19 cellular contexts compared by ENCODE assay signal in the genomic region with DNA sequence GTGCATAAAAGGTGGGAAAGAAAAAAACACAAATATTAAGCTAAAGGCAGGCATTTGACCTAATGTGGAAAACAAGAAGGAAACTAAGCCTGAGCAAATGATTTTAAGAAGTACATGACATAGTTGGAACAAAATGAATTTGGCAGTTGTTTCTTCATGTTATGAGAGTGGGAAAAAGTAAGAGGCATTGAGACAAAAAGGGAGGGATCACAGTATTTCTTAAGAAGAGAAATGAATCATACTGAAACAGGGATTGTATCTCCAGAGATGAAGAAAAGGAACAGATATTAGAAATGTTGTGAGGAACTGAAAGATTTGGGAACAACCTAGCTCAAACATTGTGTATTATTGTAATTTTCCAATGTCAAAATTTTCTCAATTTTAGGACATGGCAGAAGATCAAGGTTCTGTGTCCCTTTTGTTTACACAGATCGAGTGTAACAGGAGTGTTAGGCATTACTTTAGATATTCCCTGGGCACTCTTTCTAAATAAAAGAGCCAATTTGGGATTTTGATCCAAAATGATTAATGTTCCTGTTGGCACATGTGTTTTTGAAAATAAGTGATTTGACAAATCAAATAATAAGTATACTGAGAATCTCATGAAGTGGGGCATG.
A peak's percentile ranks its signal among the peaks of the same experiment; 100 is the strongest.
DNase-seq lines count a peak whose midpoint lies in the region; ATAC-seq and TF ChIP-seq lines count a peak whose summit lies in the region.
"Had no signal": no experiment of that assay in that cellular context is flagged by ENCODE, and none has a peak within 500 bp of the region (broad histone marks: within the 10 kb centered on the region; RNA-seq: fewer than 3 reads in every experiment).

No MANE protein-coding gene starts in this region.

- H3K27ac Mint-ChIP-seq in stimulated activated effector memory CD8-positive, alpha-beta T cell treated with anti-CD3 and anti-CD28 coated beads, Interleukin-12 subunit alpha, Interleukin-12 subunit beta, amount 100 ng/mL, for 72 hours, result no peak overlapping the region
- H3K27ac Mint-ChIP-seq in nephron progenitor cell, result no peak overlapping the region
- H3K27ac Mint-ChIP-seq: natural killer cell had no signal

- no peaks in the 10 kb centered on the region for H3F3A ChIP-seq in PC-9 (ENCODE audit: insufficient read depth, low read depth)

- H3K27me3 ChIP-seq in BJ (ENCODE audit: control insufficient read depth, insufficient read depth, low read length), result no peaks in the 10 kb centered on the region
- H3K27me3 ChIP-seq in PC-9 (ENCODE audit: insufficient read depth, low read depth), result no peaks in the 10 kb centered on the region
- H3K27me3 ChIP-seq: uterus had no signal

- no peaks in the 10 kb centered on the region for H3K27me3 Mint-ChIP-seq in nephron progenitor cell (ENCODE audit: low read depth, poor library complexity)

- no peaks in the 10 kb centered on the region for H3K9me3 ChIP-seq in PC-9 (ENCODE audit: insufficient read depth, low read depth)
- H3K9me3 ChIP-seq: lower lobe of right lung, uterus had no signal

- no peaks in the 10 kb centered on the region for H4K20me1 ChIP-seq in PC-9 (ENCODE audit: insufficient read depth)

- no peaks in the 10 kb centered on the region for H3K79me2 ChIP-seq in PC-9 (ENCODE audit: low read depth)

- no peak for ATAC-seq in stimulated activated effector memory CD8-positive, alpha-beta T cell treated with anti-CD3 and anti-CD28 coated beads, Interleukin-12 subunit alpha, Interleukin-12 subunit beta, amount 100 ng/mL, for 72 hours
- ATAC-seq: K562, lower lobe of right lung, natural killer cell, PC-3 had no signal

- H3K4me3 ChIP-seq in BJ (ENCODE audit: low read depth, low read length) (no peak overlapping the region), PC-9 (no peak overlapping the region), epithelial cell of esophagus (ENCODE audit: low read length) (no peak overlapping the region)
- H3K4me3 ChIP-seq: K562, lower lobe of right lung, uterus had no signal

- H3K9me3 Mint-ChIP-seq in stimulated activated effector memory CD8-positive, alpha-beta T cell treated with anti-CD3 and anti-CD28 coated beads, Interleukin-12 subunit alpha, Interleukin-12 subunit beta, amount 100 ng/mL, for 72 hours, result peaks cover 5% of the 10 kb centered on the region
- H3K9me3 Mint-ChIP-seq in nephron progenitor cell, result no peaks in the 10 kb centered on the region
- H3K9me3 Mint-ChIP-seq: natural killer cell had no signal

- H3K4me2 ChIP-seq in PC-9, result no peak overlapping the region

- BruUV-seq in PC-9 (replicated peaks; lab: Mats Ljungman, UMichigan), result no TSS peak

- CTCF ChIA-PET in BJ (lab: Yijun Ruan, JAX), result no interaction called here
- CTCF ChIA-PET in PC-9 (lab: Charles Lee), result no interaction called here

- H3K36me3 Mint-ChIP-seq in stimulated activated effector memory CD8-positive, alpha-beta T cell treated with anti-CD3 and anti-CD28 coated beads, Interleukin-12 subunit alpha, Interleukin-12 subunit beta, amount 100 ng/mL, for 72 hours, result no peaks in the 10 kb centered on the region
- no peaks in the 10 kb centered on the region for H3K36me3 Mint-ChIP-seq in nephron progenitor cell (ENCODE audit: low read depth)
- H3K36me3 Mint-ChIP-seq: natural killer cell had no signal

- peak overlapping the region; percentile 58; the same call in 1 of the 2 replicates for H2AFZ ChIP-seq in PC-9

- TF ChIP-seq CTCF in BJ (IDR thresholded peaks at IDR 0.05; ENCODE audit: insufficient read depth, low read depth, low read length) (no peak), PC-9 (conservative IDR thresholded peaks at IDR 0.05) (no peak), epithelial cell of esophagus (IDR thresholded peaks at IDR 0.05; ENCODE audit: insufficient read depth, low read depth, low read length, missing control alignments) (no peak), nephron progenitor cell (IDR thresholded peaks at IDR 0.05) (no peak)

- no peak overlapping the region for H3K27ac ChIP-seq in PC-9
- H3K27ac ChIP-seq: lower lobe of right lung had no signal

- no peaks in the 10 kb centered on the region for H3K4me1 Mint-ChIP-seq in stimulated activated effector memory CD8-positive, alpha-beta T cell treated with anti-CD3 and anti-CD28 coated beads, Interleukin-12 subunit alpha, Interleukin-12 subunit beta, amount 100 ng/mL, for 72 hours
- H3K4me1 Mint-ChIP-seq in nephron progenitor cell, result no peaks in the 10 kb centered on the region
- H3K4me1 Mint-ChIP-seq: natural killer cell had no signal

- no peaks in the 10 kb centered on the region for H3K36me3 ChIP-seq in BJ (ENCODE audit: control insufficient read depth, insufficient read depth, low read length)
- H3K36me3 ChIP-seq in PC-9 (ENCODE audit: low read depth), result no peaks in the 10 kb centered on the region
- H3K36me3 ChIP-seq: uterus had no signal

- H3K9me2 ChIP-seq in PC-9 (ENCODE audit: insufficient read depth), result no peaks in the 10 kb centered on the region

- DNase-seq in BJ (ENCODE audit: low read depth), result peak; percentile 9
- DNase-seq in PC-9, result no peak
- peak; percentile 61 for DNase-seq in epithelial cell of esophagus (ENCODE audit: low read depth)
- DNase-seq in myocyte (ENCODE audit: low read depth), result peak; percentile 18
- DNase-seq in NK-92 treated with Interleukin-12 subunit alpha and Interleukin-12 subunit beta, amount 100 ng/mL, for 24 hours (lab: John Stamatoyannopoulos, UW), result no peak
- no peak for DNase-seq in stimulated activated CD4-positive, alpha-beta T cell treated with anti-CD3 and anti-CD28 coated beads, Interleukin-4, amount 100 ng/mL, for 24 hours
- no peak for DNase-seq in stimulated activated effector memory CD8-positive, alpha-beta T cell treated with anti-CD3 and anti-CD28 coated beads, Interleukin-12 subunit alpha, Interleukin-12 subunit beta, amount 100 ng/mL, for 72 hours (ENCODE audit: low spot score in 2 of 2)
- no peak for DNase-seq in nephron progenitor cell
- DNase-seq: activated CD4-positive, CD25-positive, alpha-beta regulatory T cell; activated naive CD4-positive, alpha-beta T cell treated with Interleukin-2 at 50 U/mL for 16 hours; lower lobe of right lung; natural killer cell; NCI-H1436; NCI-H226; PC-3; retina; stimulated activated CD4-positive, alpha-beta T cell treated with anti-CD3 and anti-CD28 coated beads, Interleukin-4, amount 100 ng/mL, for 1 hour; uterus had no signal

- H3K4me1 ChIP-seq in PC-9 (replicated peaks; ENCODE audit: insufficient read depth), result no peaks in the 10 kb centered on the region
- H3K4me1 ChIP-seq: uterus had no signal

- intact Hi-C loops in PC-9 (cut with micrococcal nuclease; ENCODE audit: unreplicated experiment), result no loop called here

- POLR2A ChIA-PET in BJ (lab: Charles Lee) (no interaction called here), PC-9 (lab: Charles Lee; ENCODE audit: unreplicated experiment) (no interaction called here)

- no peak overlapping the region for H3K4me3 Mint-ChIP-seq in stimulated activated effector memory CD8-positive, alpha-beta T cell treated with anti-CD3 and anti-CD28 coated beads, Interleukin-12 subunit alpha, Interleukin-12 subunit beta, amount 100 ng/mL, for 72 hours
- H3K4me3 Mint-ChIP-seq in nephron progenitor cell, result no peak overlapping the region
- H3K4me3 Mint-ChIP-seq: natural killer cell had no signal

Comparison
In these comparisons a context has a peak if more than half of its experiments do, and no peak if none do; other contexts are left out.
1. DNase-seq: peak in BJ (single experiment), epithelial cell of esophagus (single experiment) and myocyte (single experiment); none in PC-9 (0 of 2), NK-92 treated with Interleukin-12 subunit alpha and Interleukin-12 subunit beta, amount 100 ng/mL, for 24 hours (single experiment), stimulated activated CD4-positive, alpha-beta T cell treated with anti-CD3 and anti-CD28 coated beads, Interleukin-4, amount 100 ng/mL, for 24 hours (single experiment), stimulated activated effector memory CD8-positive, alpha-beta T cell treated with anti-CD3 and anti-CD28 coated beads, Interleukin-12 subunit alpha, Interleukin-12 subunit beta, amount 100 ng/mL, for 72 hours (0 of 2) and nephron progenitor cell (single experiment).